ENCODE assay signal across 8 cellular contexts in genomic region chr3:28349397-28350000, GRCh38. TPM values are rescaled to one million over a fixed set of nuclear protein-coding genes. Genes with fewer than 3 reads are reported as not detected.
DNase-seq lines count a peak whose midpoint lies in the region; ATAC-seq, FAIRE-seq and TF ChIP-seq lines count a peak whose summit lies in the region.

No MANE protein-coding gene starts in this region.

- H3K9me2 ChIP-seq in Loucy (replicated peaks; ENCODE audit: low read depth, low read length) = no peaks in the 10 kb centered on the region

- H3K4me3 ChIP-seq in Loucy (ENCODE audit: low read length, poor library complexity, severe bottlenecking) (peak overlapping the region; percentile 86), astrocyte (ENCODE audit: insufficient read depth, low read depth, low read length) (peak overlapping the region; percentile 93), thoracic aorta (peak overlapping the region; percentile 88)

- H3K36me3 Mint-ChIP-seq in astrocyte (ENCODE audit: low read depth, unreplicated experiment) = peaks cover 8% of the 10 kb centered on the region

- H4K20me1 ChIP-seq in Loucy (ENCODE audit: insufficient read depth, low read length, poor library complexity, severe bottlenecking) = peaks cover 9% of the 10 kb centered on the region
- H4K20me1 ChIP-seq in astrocyte (ENCODE audit: insufficient read depth, low read length) = peaks cover 17% of the 10 kb centered on the region

- H2AFZ ChIP-seq in Loucy (ENCODE audit: low read length) = peak overlapping the region; percentile 99
- peak overlapping the region; percentile 89 for H2AFZ ChIP-seq in astrocyte (ENCODE audit: low read depth, low read length)

- H3K36me3 ChIP-seq in Loucy (ENCODE audit: insufficient read depth, low read length) = no peaks in the 10 kb centered on the region
- no peaks in the 10 kb centered on the region for H3K36me3 ChIP-seq in astrocyte (ENCODE audit: insufficient read depth, low read length)
- no peaks in the 10 kb centered on the region for H3K36me3 ChIP-seq in thoracic aorta

- no peaks in the 10 kb centered on the region for H3K9me3 Mint-ChIP-seq in astrocyte (ENCODE audit: unreplicated experiment)

- H3K27me3 Mint-ChIP-seq in astrocyte (ENCODE audit: low read depth, unreplicated experiment) = no peaks in the 10 kb centered on the region

- H3K4me1 Mint-ChIP-seq in astrocyte (ENCODE audit: low read depth, unreplicated experiment) = peaks cover 20% of the 10 kb centered on the region

- H3K9ac ChIP-seq in Loucy (ENCODE audit: low read depth, low read length, poor library complexity, severe bottlenecking) = peak overlapping the region; percentile 87
- peak overlapping the region; percentile 97 for H3K9ac ChIP-seq in astrocyte (ENCODE audit: low read length)

- ATAC-seq in activated CD4-positive, CD25-positive, alpha-beta regulatory T cell treated with anti-CD3 and anti-CD28 coated beads, Interleukin-2, amount 50 U/mL, for 24 hours = peak; percentile 3 to 41
- ATAC-seq in thoracic aorta (ENCODE audit: insufficient number of reproducible peaks, low FRiP score, low read depth) (peak; percentile 4), HG03095 (IDR thresholded peaks at IDR 0.05; ENCODE audit: unreplicated experiment) (no peak)

- H3K27me3 ChIP-seq in Loucy (ENCODE audit: insufficient read depth, low read length, poor library complexity, severe bottlenecking) = no peaks in the 10 kb centered on the region
- no peaks in the 10 kb centered on the region for H3K27me3 ChIP-seq in astrocyte (ENCODE audit: insufficient read depth, low read length)
- H3K27me3 ChIP-seq in layer of hippocampus (ENCODE audit: control insufficient read depth, insufficient read depth, low read length) = no peaks in the 10 kb centered on the region
- no peaks in the 10 kb centered on the region for H3K27me3 ChIP-seq in thoracic aorta (replicated peaks; ENCODE audit: insufficient read depth)

- H3K79me2 ChIP-seq in Loucy (ENCODE audit: insufficient read depth, low read length) = peaks cover 45% of the 10 kb centered on the region
- H3K79me2 ChIP-seq in astrocyte (ENCODE audit: insufficient read depth, low read length) = peaks cover 57% of the 10 kb centered on the region

- H3K27ac Mint-ChIP-seq in astrocyte (ENCODE audit: unreplicated experiment) = peak overlapping the region; percentile 99

- peak overlapping the region; percentile 99 for H3K4me3 Mint-ChIP-seq in astrocyte (ENCODE audit: unreplicated experiment)

- FAIRE-seq in astrocyte (lab: Jason Lieb, UNC) = peak; percentile 63

- TF ChIP-seq CTCF in Loucy (conservative IDR thresholded peaks at IDR 0.05; ENCODE audit: low read length) (peak; percentile 27), astrocyte (IDR thresholded peaks at IDR 0.05; ENCODE audit: insufficient read depth, low read depth, low read length) (peak; percentile 2), thoracic aorta (IDR thresholded peaks at IDR 0.05) (no peak)

- peaks cover 51% of the 10 kb centered on the region for H3K4me1 ChIP-seq in Loucy (ENCODE audit: insufficient read depth, low read length, poor library complexity, severe bottlenecking)
- H3K4me1 ChIP-seq in astrocyte (ENCODE audit: insufficient read depth, low read length) = peaks cover 4% of the 10 kb centered on the region
- peaks cover 15 to 32% of the 10 kb centered on the region in 2 donors for H3K4me1 ChIP-seq in thoracic aorta (ENCODE audit: control insufficient read depth in 1 of 2, low read depth in 2 of 2)

- H3K4me2 ChIP-seq in Loucy (ENCODE audit: low read depth, low read length, poor library complexity, severe bottlenecking) (peak overlapping the region; percentile 84), astrocyte (ENCODE audit: low read length) (peak overlapping the region; percentile 96)

- H3F3A ChIP-seq in Loucy (ENCODE audit: low read depth) = no peaks in the 10 kb centered on the region

- H3K27ac ChIP-seq in astrocyte (ENCODE audit: low read depth, low read length) = peak overlapping the region; percentile 98
- H3K27ac ChIP-seq in layer of hippocampus (ENCODE audit: low read depth, low read length) = peak overlapping the region; percentile 96
- peak overlapping the region; percentile 98 to 99 for H3K27ac ChIP-seq in thoracic aorta

- H3K9me3 ChIP-seq in Loucy (ENCODE audit: insufficient read depth, low read depth, low read length) (no peaks in the 10 kb centered on the region), astrocyte (ENCODE audit: insufficient read depth, low read depth, low read length) (no peaks in the 10 kb centered on the region), thoracic aorta (peaks cover 9% of the 10 kb centered on the region)

- DNase-seq in activated CD4-positive, CD25-positive, alpha-beta regulatory T cell treated with anti-CD3 and anti-CD28 coated beads, Interleukin-2, amount 50 U/mL, for 72 hours = no peak
- peak; percentile 72 for DNase-seq in astrocyte (ENCODE audit: low read depth)
- no peak for DNase-seq in thoracic aorta (ENCODE audit: low spot score)
- no peak for DNase-seq in T1000 (lab: John Stamatoyannopoulos, UW)

RNA-seq across cellular contexts. Expression of gene AZI2, which starts 0.9 kb away (rescaled TPM):
- total RNA-seq in astrocyte (91.9 and 99.1 TPM in 2 replicates), thoracic aorta (10 to 100 TPM; 32.2 to 79.8 TPM)

RNA-seq across cellular contexts. Expression of gene ZCWPW2, which starts 1.0 kb away (rescaled TPM):
- total RNA-seq in astrocyte (0.57 and 1.0 TPM in 2 replicates), thoracic aorta (1 to 10 TPM in 1 of 2 donors, under 1 TPM in 1; 0.81 to 2.7 TPM)
